8 cellular contexts compared by ENCODE assay signal in genomic region chr12:53676715-53677611, GRCh38. TPM values are rescaled to one million over a fixed set of nuclear protein-coding genes. Genes with fewer than 3 reads are reported as not detected.
DNase-seq lines count a peak whose midpoint lies in the region; ATAC-seq and TF ChIP-seq lines count a peak whose summit lies in the region.

No MANE protein-coding gene starts in this region.

- peaks cover 31% of the 10 kb centered on the region for H3K36me3 Mint-ChIP-seq in GM23338 (ENCODE audit: low read depth)

- DNase-seq in GM23338 (ENCODE audit: low spot score) (peak; percentile 74), SK-N-MC (ENCODE audit: low read depth, low spot score) (no peak), cerebellar cortex (ENCODE audit: low spot score) (peak; percentile 84), islet precursor cell (peak; percentile 84), NCI-H446 (lab: John Stamatoyannopoulos, UW) (no peak), NCI-H128 (lab: John Stamatoyannopoulos, UW; ENCODE audit: unreplicated experiment) (no peak)

- no peaks in the 10 kb centered on the region for H3K9me3 Mint-ChIP-seq in GM23338

- H3K4me3 Mint-ChIP-seq in GM23338: peak overlapping the region; percentile 92

- H3K27ac ChIP-seq in GM23338 (ENCODE audit: low read depth) (peak overlapping the region; percentile 96), SK-N-MC (0 out of 2 replicates have a peak overlapping the region, but pooled peaks have one; percentile 29), skin epidermis (peak overlapping the region; percentile 63 to 95 (median 87))

- peaks cover 31% of the 10 kb centered on the region for H3K4me1 ChIP-seq in GM23338 (ENCODE audit: insufficient read depth)

- no peak overlapping the region for H3K9ac ChIP-seq in SK-N-MC (ENCODE audit: insufficient read length)

- H3K79me2 ChIP-seq in GM23338 (replicated peaks; ENCODE audit: insufficient read depth): peaks cover 35% of the 10 kb centered on the region

- no peak for TF ChIP-seq CTCF in GM23338 (conservative IDR thresholded peaks at IDR 0.05; ENCODE audit: low read depth in 2 of 2)

- peak overlapping the region; percentile 98 for H3K27ac Mint-ChIP-seq in GM23338

- H2AFZ ChIP-seq in GM23338: peak overlapping the region; percentile 97

- H3K4me1 Mint-ChIP-seq in GM23338: peaks cover 29% of the 10 kb centered on the region

- H3K27me3 Mint-ChIP-seq in GM23338 (ENCODE audit: insufficient read depth, low read depth, poor library complexity): peaks cover 12% of the 10 kb centered on the region

- H3K4me2 ChIP-seq in GM23338: peak overlapping the region; percentile 89

- H3K36me3 ChIP-seq in GM23338 (ENCODE audit: insufficient read depth): peaks cover 20% of the 10 kb centered on the region
- H3K36me3 ChIP-seq in SK-N-MC (ENCODE audit: insufficient read depth, low read length): peaks cover 29% of the 10 kb centered on the region

- H3K9me2 ChIP-seq in GM23338 (ENCODE audit: insufficient read depth): no peaks in the 10 kb centered on the region

- no peaks in the 10 kb centered on the region for H3K27me3 ChIP-seq in GM23338 (ENCODE audit: insufficient read depth)

- H4K20me1 ChIP-seq in GM23338 (replicated peaks; ENCODE audit: insufficient read depth): 0 out of 2 replicates have a peak, but pooled peaks cover 8% of the 10 kb centered on the region

- peak; percentile 67 for ATAC-seq in GM23338
- no peak for ATAC-seq in HG02759 (IDR thresholded peaks at IDR 0.05; ENCODE audit: unreplicated experiment)

- peaks cover 17% of the 10 kb centered on the region; the same call in 1 of the 2 replicates for H3F3A ChIP-seq in GM23338 (replicated peaks; ENCODE audit: low read depth)

- H3K9me3 ChIP-seq in SK-N-MC (ENCODE audit: low read depth, low read length): no peaks in the 10 kb centered on the region

- H3K4me3 ChIP-seq in GM23338: peak overlapping the region; percentile 61
- no peak overlapping the region for H3K4me3 ChIP-seq in SK-N-MC
- peak overlapping the region; percentile 56 to 76 (median 66) for H3K4me3 ChIP-seq in skin epidermis

TF ChIP-seq in GM23338, 12 proteins besides CTCF, POLR2A, EP300 and RAD21:
- TF ChIP-seq POLR2AphosphoS5 (IDR thresholded peaks at IDR 0.05; ENCODE audit: low read depth) (peak; percentile 31; the same call in 1 of the 2 replicates), ETS1 (IDR thresholded peaks at IDR 0.05) (0 out of 2 replicates have a peak, but pooled peaks have one; percentile 3), JUNB (IDR thresholded peaks at IDR 0.05; ENCODE audit: unreplicated experiment) (no peak), ZNF331 (CRISPR knock-in tag; IDR thresholded peaks at IDR 0.05; ENCODE audit: low read depth) (no peak)
TF ChIP-seq in GM23338: peak in this region for 2.

RNA-seq across cellular contexts. Expression of gene ATP5MC2, which starts 1.1 kb away (rescaled TPM):
- total RNA-seq in GM23338 (2014; rRNA removed; shearing (Covaris generic)): 362 and 393 TPM in 2 replicates
- 815 and 821 TPM in 2 replicates for polyA plus RNA-seq in GM23338 (2016; fragmentation: Nextera tagmentation; extraction: Ambion mirVana)

RNA-seq across cellular contexts. Expression of gene CALCOCO1, which starts 50.3 kb away (rescaled TPM):
- 20.4 and 21.3 TPM in 2 replicates for total RNA-seq in GM23338 (2014; rRNA removed; shearing (Covaris generic))
- 4.6 and 6.5 TPM in 2 replicates for polyA plus RNA-seq in GM23338 (2016; fragmentation: Nextera tagmentation; extraction: Ambion mirVana)

RNA-seq across cellular contexts. Expression of gene ATF7, which starts 50.8 kb away (rescaled TPM):
- 13.2 and 13.9 TPM in 2 replicates for total RNA-seq in GM23338 (2014; rRNA removed; shearing (Covaris generic))
- polyA plus RNA-seq in GM23338 (2016; fragmentation: Nextera tagmentation; extraction: Ambion mirVana): 16.3 and 16.6 TPM in 2 replicates

Comparison
In these comparisons a context has a peak if more than half of its experiments do, and no peak if none do; other contexts are left out.
1. DNase-seq: peak in GM23338 (single experiment), cerebellar cortex (single experiment) and islet precursor cell (single experiment); none in SK-N-MC (single experiment), NCI-H446 (0 of 2) and NCI-H128 (single experiment).
2. H3K27ac ChIP-seq: peak in every context shown above with its lines; median percentile 96 in GM23338; 87 in skin epidermis; 29 in SK-N-MC.